Comparison of ENCODE assay signal across 10 cellular contexts in genomic region chr2:230439590-230439989, GRCh38. TPM values are rescaled to one million over a fixed set of nuclear protein-coding genes. Genes with fewer than 3 reads are reported as not detected.
DNase-seq lines count a peak whose midpoint lies in the region; ATAC-seq and TF ChIP-seq lines count a peak whose summit lies in the region.
"Had no signal": no experiment of that assay in that cellular context is flagged by ENCODE, and none has a peak within 500 bp of the region (broad histone marks: within the 10 kb centered on the region; RNA-seq: fewer than 3 reads in every experiment).

No MANE protein-coding gene starts in this region.

- H3K36me3 Mint-ChIP-seq in endothelial cell (ENCODE audit: low read depth, unreplicated experiment): no peaks in the 10 kb centered on the region

- peaks cover 91% of the 10 kb centered on the region for H3K79me2 ChIP-seq in ACC112 (ENCODE audit: control insufficient read depth, insufficient read depth, low read length, unreplicated experiment)

- no peaks in the 10 kb centered on the region for H3K27me3 Mint-ChIP-seq in endothelial cell (ENCODE audit: unreplicated experiment)

- H3K27ac ChIP-seq in ACC112 (ENCODE audit: low read depth, low read length): peak overlapping the region; percentile 64

- no peaks in the 10 kb centered on the region for H3K9me3 Mint-ChIP-seq in endothelial cell (ENCODE audit: unreplicated experiment)

- peaks cover 38% of the 10 kb centered on the region for H3K36me3 ChIP-seq in ACC112 (ENCODE audit: insufficient read depth, low read length)

- ATAC-seq in GM21619 (IDR thresholded peaks at IDR 0.05; ENCODE audit: unreplicated experiment) (peak; percentile 39), GM19023 (IDR thresholded peaks at IDR 0.05; ENCODE audit: unreplicated experiment) (no peak)

- H3K4me1 ChIP-seq in ACC112 (ENCODE audit: control insufficient read depth, insufficient read depth, low read length, unreplicated experiment): peaks cover 53% of the 10 kb centered on the region

- H2AFZ ChIP-seq in ACC112 (ENCODE audit: low read length, unreplicated experiment): no peak overlapping the region

- no peak overlapping the region for H3K4me3 Mint-ChIP-seq in endothelial cell (ENCODE audit: unreplicated experiment)

- peak; percentile 43 for DNase-seq in SIG-M5 (lab: John Stamatoyannopoulos, UW)
- no peak for DNase-seq in endothelial cell (ENCODE audit: low spot score)
- no peak for DNase-seq in effector CD4-positive, alpha-beta T cell
- no peak for DNase-seq in NCI-H345 (lab: John Stamatoyannopoulos, UW)
- DNase-seq in NCI-H1436 (lab: John Stamatoyannopoulos, UW): no peak
- DNase-seq: adrenal gland, NCI-H2029 had no signal

- no peak for TF ChIP-seq CTCF in endothelial cell (IDR thresholded peaks at IDR 0.05; ENCODE audit: unreplicated experiment)

- H3K4me1 Mint-ChIP-seq in endothelial cell (ENCODE audit: unreplicated experiment): peaks cover 11% of the 10 kb centered on the region

- peak overlapping the region; percentile 93 for H3K27ac Mint-ChIP-seq in endothelial cell (ENCODE audit: unreplicated experiment)

- peak overlapping the region; percentile 48 for H3K4me3 ChIP-seq in ACC112 (ENCODE audit: low read depth, low read length)

- no peaks in the 10 kb centered on the region for H3K27me3 ChIP-seq in ACC112 (ENCODE audit: insufficient read depth, low read length)
- H3K27me3 ChIP-seq: adrenal gland had no signal

RNA-seq across cellular contexts. Expression of gene SP100, which starts 23.6 kb away (rescaled TPM):
- 8.3 TPM for total RNA-seq in endothelial cell (ENCODE audit: unreplicated experiment)
